In genomic region chr9:82106536-82106935, GRCh38 we compare ENCODE assay signal across 20 cellular contexts.
"Had no signal": no experiment of that assay in that cellular context is flagged by ENCODE, and none has a peak within 500 bp of the region (broad histone marks: within the 10 kb centered on the region; RNA-seq: fewer than 3 reads in every experiment).

No MANE protein-coding gene starts in this region.

- H3K27me3 ChIP-seq: dorsolateral prefrontal cortex, esophagus squamous epithelium, neutrophil, pancreas, right atrium auricular region, sigmoid colon, testis, tibial artery had no signal

- ATAC-seq: left ventricle myocardium superior; lower lobe of right lung; mucosa of descending colon; natural killer cell treated with Interleukin-12 subunit alpha and Interleukin-12 subunit beta and Interleukin-15 and Interleukin-18, amount 100 ng/mL, for 72 hours; stimulated activated effector memory CD8-positive, alpha-beta T cell treated with anti-CD3 and anti-CD28 coated beads, Interleukin-12 subunit alpha, Interleukin-12 subunit beta, amount 100 ng/mL, for 72 hours had no signal

- H3K9me3 ChIP-seq: lower lobe of right lung, mucosa of descending colon, neutrophil, pancreas, right atrium auricular region, sigmoid colon, testis had no signal

- H3K4me3 ChIP-seq: dorsolateral prefrontal cortex, esophagus squamous epithelium, lower lobe of right lung, mucosa of descending colon, pancreas, right atrium auricular region, sigmoid colon, testis, tibial artery had no signal

- DNase-seq: dorsolateral prefrontal cortex; effector CD4-positive, alpha-beta T cell; endodermal cell; erythroblast; esophagus squamous epithelium; left ventricle myocardium superior; lower lobe of right lung; mucosa of descending colon; naive B cell; pancreas; sigmoid colon; stimulated activated CD4-positive, alpha-beta T cell treated with anti-CD3 and anti-CD28 coated beads, Interleukin-2, amount 100 ng/mL, for 24 hours; stimulated activated CD4-positive, alpha-beta T cell treated with anti-CD3 and anti-CD28 coated beads, Interleukin-4, amount 100 ng/mL, for 24 hours; stimulated activated naive CD4-positive, alpha-beta T cell treated with Interleukin-2 at 50 U/mL for 16 hours; testis; tibial artery had no signal

- H3K27ac ChIP-seq: esophagus squamous epithelium, lower lobe of right lung, neutrophil, pancreas, right atrium auricular region, sigmoid colon, testis, tibial artery had no signal

- H3K36me3 ChIP-seq: esophagus squamous epithelium, lower lobe of right lung, neutrophil, pancreas, right atrium auricular region, sigmoid colon, tibial artery had no signal
